Comparison of ENCODE assay signal across 9 cellular contexts in genomic region chr5:150777685-150778084, GRCh38. TPM values are rescaled to one million over a fixed set of nuclear protein-coding genes. Genes with fewer than 3 reads are reported as not detected.
A peak's percentile ranks its signal among the peaks of the same experiment; 100 is the strongest.
DNase-seq lines count a peak whose midpoint lies in the region; ATAC-seq and TF ChIP-seq lines count a peak whose summit lies in the region.
"Had no signal": no experiment of that assay in that cellular context is flagged by ENCODE, and none has a peak within 500 bp of the region (broad histone marks: within the 10 kb centered on the region; RNA-seq: fewer than 3 reads in every experiment).

No MANE protein-coding gene starts in this region.

- H3K4me1 ChIP-seq in HEK293 (ENCODE audit: control insufficient read depth, insufficient read depth, low read length), result peaks cover 3% of the 10 kb centered on the region

- POLR2A ChIA-PET in HEK293 (lab: Yijun Ruan, JAX), result interaction anchor here (1.7 to 2.3 kb wide), 3 partner anchors 14 to 135 kb away, joined by 4 to 12 read pairs (median 11); partner anchors contain the start of gene DCTN4

- H3K27ac ChIP-seq in HEK293 (ENCODE audit: extremely low read depth, low read depth, low read length) (no peak overlapping the region), VCaP (peak overlapping the region; percentile 97), skin epidermis (peak overlapping the region in 15 of 21 experiments; percentile 64 to 94 (median 84))

- CTCF ChIA-PET in HEK293 (lab: Yijun Ruan, JAX), result interaction anchor here (0.7 to 3.9 kb wide), 5 partner anchors 13 to 217 kb away, joined by 3 to 27 read pairs (median 4); no protein-coding TSS in a partner anchor

- H3K9me3 ChIP-seq in HEK293 (ENCODE audit: control insufficient read depth, insufficient read depth, low read depth, low read length), result no peaks in the 10 kb centered on the region

- DNase-seq in fibroblast of villous mesenchyme (ENCODE audit: low read depth) (no peak), glomerular visceral epithelial cell (ENCODE audit: extremely low spot score) (no peak), NCI-H2196 (lab: John Stamatoyannopoulos, UW; ENCODE audit: unreplicated experiment) (no peak), omental fat pad (ENCODE audit: low spot score) (no peak), A172 (ENCODE audit: low spot score) (no peak)
- DNase-seq: occipital lobe had no signal

- no peaks in the 10 kb centered on the region for H3K36me3 ChIP-seq in HEK293 (ENCODE audit: control insufficient read depth in 2 of 2, insufficient read depth in 1 of 2, low read length in 2 of 2)

- TF ChIP-seq CTCF in HEK293 (tag by site-specific recombination; IDR thresholded peaks at IDR 0.05), result no peak
- no peak for TF ChIP-seq CTCF in VCaP (conservative IDR thresholded peaks at IDR 0.05)
- no peak for TF ChIP-seq CTCF in fibroblast of villous mesenchyme (IDR thresholded peaks at IDR 0.05; ENCODE audit: insufficient read depth, low read depth, low read length)
- TF ChIP-seq CTCF in omental fat pad (IDR thresholded peaks at IDR 0.05), result no peak

- ATAC-seq in omental fat pad (ENCODE audit: low FRiP score), result no peak

- no peak overlapping the region for H3K4me3 ChIP-seq in HEK293 (ENCODE audit: low read depth, low read length)
- H3K4me3 ChIP-seq in fibroblast of villous mesenchyme (ENCODE audit: low read depth, low read length), result peak overlapping the region; percentile 95
- no peak overlapping the region for H3K4me3 ChIP-seq in skin epidermis

TF ChIP-seq in HEK293, 187 proteins besides CTCF, POLR2A, EP300 and RAD21:
- TF ChIP-seq ZNF692 (tag by site-specific recombination; IDR thresholded peaks at IDR 0.05) (peak; percentile 78; the same call in 1 of the 2 replicates), PRDM10 (tag by site-specific recombination; IDR thresholded peaks at IDR 0.05) (peak; percentile 67), ZNF776 (tag by site-specific recombination; IDR thresholded peaks at IDR 0.05; ENCODE audit: borderline replicate concordance) (no peak), ZNF645 (tag by site-specific recombination; IDR thresholded peaks at IDR 0.05) (no peak)

RNA-seq across cellular contexts. Expression of gene SMIM3, which starts 0.9 kb away (rescaled TPM):
- 41.5 and 49.9 TPM in 2 replicates for total RNA-seq in fibroblast of villous mesenchyme
- total RNA-seq in omental fat pad, result 100 to 1,000 TPM; 140 to 211 (median 157) TPM
- 11.4 and 26.2 TPM in 2 replicates for total RNA-seq in A172 (2014; rRNA removed; shearing (Covaris generic))

RNA-seq across cellular contexts. Expression of gene DCTN4, which starts 18.9 kb away (rescaled TPM):
- 48.3 and 66.1 TPM in 2 replicates for total RNA-seq in fibroblast of villous mesenchyme
- total RNA-seq in omental fat pad, result 10 to 100 TPM; 52.2 to 84.9 (median 67.0) TPM
- 67.7 and 68.0 TPM in 2 replicates for total RNA-seq in A172 (2014; rRNA removed; shearing (Covaris generic))
